In the genomic region with DNA sequence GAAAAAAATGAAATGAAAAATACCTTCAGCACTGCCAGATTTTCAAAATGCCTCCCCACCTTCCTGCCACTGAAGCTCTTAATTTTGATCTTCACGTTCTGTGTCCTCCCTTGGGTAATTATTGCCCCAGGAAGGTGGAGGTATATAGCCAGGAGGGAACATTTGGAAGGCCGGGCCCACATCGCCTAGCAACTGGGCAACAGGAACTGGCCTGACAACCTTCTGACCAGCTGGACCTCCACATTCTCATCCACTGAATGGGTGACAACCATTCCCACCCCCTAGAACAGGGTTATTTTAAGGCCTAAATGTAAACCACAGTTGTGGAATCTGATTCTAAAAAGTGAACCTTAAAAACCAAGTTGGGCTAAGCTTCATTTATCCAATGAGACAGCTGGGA, we compare ENCODE assay signal across 1 cellular context.
TF ChIP-seq lines count a peak whose summit lies in the region.

No MANE protein-coding gene starts in this region.

TF ChIP-seq in HepG2, 621 proteins besides CTCF, POLR2A, EP300 and RAD21 (continued from another document):
- TF ChIP-seq, protein P1, sequence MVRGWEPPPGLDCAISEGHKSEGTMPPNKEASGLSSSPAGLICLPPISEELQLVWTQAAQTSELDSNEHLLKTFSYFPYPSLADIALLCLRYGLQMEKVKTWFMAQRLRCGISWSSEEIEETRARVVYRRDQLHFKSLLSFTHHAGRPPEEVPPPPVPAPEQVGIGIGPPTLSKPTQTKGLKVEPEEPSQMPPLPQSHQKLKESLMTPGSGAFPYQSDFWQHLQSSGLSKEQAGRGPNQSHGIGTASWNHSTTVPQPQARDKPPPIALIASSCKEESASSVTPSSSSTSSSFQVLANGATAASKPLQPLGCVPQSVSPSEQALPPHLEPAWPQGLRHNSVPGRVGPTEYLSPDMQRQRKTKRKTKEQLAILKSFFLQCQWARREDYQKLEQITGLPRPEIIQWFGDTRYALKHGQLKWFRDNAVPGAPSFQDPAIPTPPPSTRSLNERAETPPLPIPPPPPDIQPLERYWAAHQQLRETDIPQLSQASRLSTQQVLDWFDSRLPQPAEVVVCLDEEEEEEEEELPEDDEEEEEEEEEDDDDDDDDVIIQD (CRISPR knock-in tag; IDR thresholded peaks at IDR 0.05; ENCODE audit: low read depth) = no peak
- TF ChIP-seq ZNF224 (CRISPR knock-in tag; IDR thresholded peaks at IDR 0.05) (no peak), GPN1 (CRISPR knock-in tag; IDR thresholded peaks at IDR 0.05; ENCODE audit: borderline replicate concordance) (no peak), ZNF781 (CRISPR knock-in tag; IDR thresholded peaks at IDR 0.05; ENCODE audit: borderline replicate concordance, not compliant biosample characterization) (no peak), RBFOX2 (IDR thresholded peaks at IDR 0.05; ENCODE audit: low read depth, low read length) (peak; percentile 4; the same call in 1 of the 2 replicates), NFKBIZ (CRISPR knock-in tag; IDR thresholded peaks at IDR 0.05) (no peak), SOX13 (IDR thresholded peaks at IDR 0.05) (no peak), SOX13 (CRISPR knock-in tag; conservative IDR thresholded peaks at IDR 0.05 in 1 of 2, IDR thresholded peaks at IDR 0.05 in 1 of 2) (0 out of 4 replicates have a peak, but pooled peaks of 1 of the 2 experiments have one; percentile 18), ZIK1 (CRISPR knock-in tag; IDR thresholded peaks at IDR 0.05; ENCODE audit: borderline replicate concordance, low read depth) (no peak), PAF1 (CRISPR knock-in tag; IDR thresholded peaks at IDR 0.05) (0 out of 2 replicates have a peak, but pooled peaks have one; percentile 62)
